Comparison of ENCODE assay signal across 16 cellular contexts in genomic region chr2:27001851-27002369, GRCh38. TPM values are rescaled to one million over a fixed set of nuclear protein-coding genes. Genes with fewer than 3 reads are reported as not detected.
DNase-seq lines count a peak whose midpoint lies in the region; ATAC-seq, FAIRE-seq and TF ChIP-seq lines count a peak whose summit lies in the region.
"Had no signal": no experiment of that assay in that cellular context is flagged by ENCODE, and none has a peak within 500 bp of the region (broad histone marks: within the 10 kb centered on the region; RNA-seq: fewer than 3 reads in every experiment).

No MANE protein-coding gene starts in this region.

- WGBS in A549 (ENCODE audit: missing lambda C conversion rate): 44% methylated on average over 5 of the region's 5 CpGs
- no CpG with 5 or more reads among the region's 5 CpGs for WGBS in H9 (ENCODE audit: extremely low coverage, insufficient read length, low lambda C conversion rate)
- WGBS in mesendoderm (ENCODE audit: extremely low coverage, insufficient coverage, low lambda C conversion rate): no CpG with 5 or more reads among the region's 5 CpGs

- TF ChIP-seq RAD21 in A549 (conservative IDR thresholded peaks at IDR 0.05 in 1 of 2, IDR thresholded peaks at IDR 0.05 in 1 of 2): no peak

- H3K18ac ChIP-seq in H9 (ENCODE audit: insufficient read length, low read depth, low read length) (no peak overlapping the region), mesendoderm (ENCODE audit: low read length) (no peak overlapping the region)

- no peak overlapping the region for H2AFZ ChIP-seq in H9 (ENCODE audit: low read length)
- H2AFZ ChIP-seq: PC-9 had no signal

- H3K4me3 Mint-ChIP-seq in H9: no peak overlapping the region
- H3K4me3 Mint-ChIP-seq in stimulated activated memory B cell treated with anti-CD40 and anti-IgM and Interleukin-4, amounts not matched to agents 10 μg/mL and 1 μg/mL and 100 μg/mL, for 72 hours: no peak overlapping the region
- H3K4me3 Mint-ChIP-seq: CD8-positive, alpha-beta T cell had no signal

- H3K27me3 ChIP-seq in H9 (ENCODE audit: insufficient read depth, low read length) (no peaks in the 10 kb centered on the region), mesendoderm (ENCODE audit: insufficient read depth, low read length, poor library complexity) (no peaks in the 10 kb centered on the region)

- CTCF ChIA-PET in A549 (lab: Yijun Ruan, JAX): interaction anchor here (3.8 kb wide), 1 partner anchor 15 kb away, joined by 28 read pairs; no protein-coding TSS in a partner anchor

- H3K36me3 ChIP-seq in mesendoderm (ENCODE audit: control insufficient read depth, insufficient read depth, low read length): no peaks in the 10 kb centered on the region

- no peak overlapping the region for H3K23ac ChIP-seq in H9 (ENCODE audit: insufficient read length, low read depth, low read length)
- no peak overlapping the region for H3K23ac ChIP-seq in mesendoderm (ENCODE audit: low read length)

- peaks cover 4 to 8% of the 10 kb centered on the region in 2 experiments; a peak in 3 of 4 replicates for H3K4me1 Mint-ChIP-seq in H9
- H3K4me1 Mint-ChIP-seq in stimulated activated memory B cell treated with anti-CD40 and anti-IgM and Interleukin-4, amounts not matched to agents 10 μg/mL and 1 μg/mL and 100 μg/mL, for 72 hours: peaks cover 14% of the 10 kb centered on the region

- no peak overlapping the region for H3K14ac ChIP-seq in H9 (ENCODE audit: insufficient read depth, low read length)

- POLR2A ChIA-PET in A549 (lab: Yijun Ruan, JAX): no interaction called here

- peaks cover 2% of the 10 kb centered on the region for H4K20me1 ChIP-seq in H9 (ENCODE audit: control insufficient read depth, insufficient read depth, insufficient read length)

- no peaks in the 10 kb centered on the region for H3K23me2 ChIP-seq in H9 (ENCODE audit: insufficient read length, low read depth, low read length, poor library complexity, severe bottlenecking)

- H3K36me3 Mint-ChIP-seq in H9 (ENCODE audit: insufficient read depth in 1 of 3, low read depth in 3 of 3): no peaks in the 10 kb centered on the region; a peak in 1 of 7 replicates
- peaks cover 5% of the 10 kb centered on the region for H3K36me3 Mint-ChIP-seq in stimulated activated memory B cell treated with anti-CD40 and anti-IgM and Interleukin-4, amounts not matched to agents 10 μg/mL and 1 μg/mL and 100 μg/mL, for 72 hours
- H3K36me3 Mint-ChIP-seq: CD8-positive, alpha-beta T cell had no signal

- H2BK5ac ChIP-seq in H9 (ENCODE audit: insufficient read length, low read length) (no peak overlapping the region), mesendoderm (ENCODE audit: low read length) (no peak overlapping the region)

- peaks cover 8% of the 10 kb centered on the region for H3K27me3 Mint-ChIP-seq in H9 (ENCODE audit: low read depth)
- peaks cover 9% of the 10 kb centered on the region for H3K27me3 Mint-ChIP-seq in stimulated activated memory B cell treated with anti-CD40 and anti-IgM and Interleukin-4, amounts not matched to agents 10 μg/mL and 1 μg/mL and 100 μg/mL, for 72 hours

- no peaks in the 10 kb centered on the region; a peak in 1 of 5 replicates for H3K9me3 Mint-ChIP-seq in H9
- no peaks in the 10 kb centered on the region for H3K9me3 Mint-ChIP-seq in stimulated activated memory B cell treated with anti-CD40 and anti-IgM and Interleukin-4, amounts not matched to agents 10 μg/mL and 1 μg/mL and 100 μg/mL, for 72 hours
- H3K9me3 Mint-ChIP-seq: CD8-positive, alpha-beta T cell had no signal

- TF ChIP-seq EP300 in A549 (IDR thresholded peaks at IDR 0.05): no peak

- H3K9ac ChIP-seq in H9 (ENCODE audit: extremely low read depth, insufficient read length, low read length): no peak overlapping the region
- H3K9ac ChIP-seq in mesendoderm (ENCODE audit: low read length): no peak overlapping the region

- H2AK5ac ChIP-seq in H9 (ENCODE audit: insufficient read length, low read length): no peak overlapping the region
- H2AK5ac ChIP-seq in mesendoderm (ENCODE audit: low read length): no peak overlapping the region

- ATAC-seq in A549: peak; percentile 35 to 45; a peak in 3 of 6 replicates
- ATAC-seq in stimulated activated memory B cell treated with anti-CD40 and anti-IgM and Interleukin-4, amounts not matched to agents 10 μg/mL and 1 μg/mL and 100 μg/mL, for 72 hours: no peak
- ATAC-seq: CD8-positive, alpha-beta T cell had no signal

- H4K5ac ChIP-seq in H9 (ENCODE audit: insufficient read length, low read depth, low read length): no peak overlapping the region
- no peak overlapping the region for H4K5ac ChIP-seq in mesendoderm (ENCODE audit: low read length)

- no peak overlapping the region for H4K8ac ChIP-seq in H9 (replicated peaks; ENCODE audit: insufficient read length, low read depth, low read length)
- no peak overlapping the region for H4K8ac ChIP-seq in mesendoderm (ENCODE audit: low read depth, low read length)

- H3T11ph ChIP-seq in H9 (ENCODE audit: low read length): no peak overlapping the region

- no peaks in the 10 kb centered on the region for H3K79me1 ChIP-seq in H9 (ENCODE audit: insufficient read depth, low read depth, low read length, poor library complexity, severe bottlenecking)
- H3K79me1 ChIP-seq in mesendoderm (ENCODE audit: low read length): no peaks in the 10 kb centered on the region

- H3K56ac ChIP-seq in H9 (ENCODE audit: insufficient read length, low read depth, low read length) (no peak overlapping the region), mesendoderm (ENCODE audit: low read length) (no peak overlapping the region)

- H3K79me2 ChIP-seq in H9 (ENCODE audit: insufficient read depth, low read length) (no peaks in the 10 kb centered on the region), mesendoderm (ENCODE audit: control insufficient read depth, insufficient read depth, low read length) (no peaks in the 10 kb centered on the region)

- TF ChIP-seq CTCF in A549 (IDR thresholded peaks at IDR 0.05) (no peak), H9 (conservative IDR thresholded peaks at IDR 0.05) (no peak)

- H3K4me2 ChIP-seq in A549 (no peak overlapping the region), H9 (ENCODE audit: insufficient read depth, insufficient read length, low read length) (no peak overlapping the region), mesendoderm (ENCODE audit: low read length) (no peak overlapping the region)
- H3K4me2 ChIP-seq: PC-9 had no signal

- H3K4me1 ChIP-seq in A549 (peaks cover 7% of the 10 kb centered on the region; the same call in 1 of the 3 replicates), H9 (ENCODE audit: insufficient read depth, low read length) (no peaks in the 10 kb centered on the region), mesendoderm (ENCODE audit: control insufficient read depth, low read depth, low read length) (no peaks in the 10 kb centered on the region)

- H4K91ac ChIP-seq in H9 (ENCODE audit: insufficient read length, low read depth, low read length): no peak overlapping the region

- H3K27ac Mint-ChIP-seq in H9: peak overlapping the region in 2 of 3 experiments; percentile 27 to 93; a peak in 1 of 7 replicates
- no peak overlapping the region for H3K27ac Mint-ChIP-seq in stimulated activated memory B cell treated with anti-CD40 and anti-IgM and Interleukin-4, amounts not matched to agents 10 μg/mL and 1 μg/mL and 100 μg/mL, for 72 hours
- H3K27ac Mint-ChIP-seq: CD8-positive, alpha-beta T cell had no signal

- H2BK12ac ChIP-seq in H9 (ENCODE audit: insufficient read length, low read depth, low read length): no peak overlapping the region

- no peak overlapping the region for H2BK20ac ChIP-seq in H9 (ENCODE audit: low read depth, low read length, poor library complexity, severe bottlenecking)

- FAIRE-seq in A549 (lab: Jason Lieb, UNC) (no peak), H54 (lab: Jason Lieb, UNC) (no peak)
- FAIRE-seq: D721Med had no signal

- H3K27ac ChIP-seq in A549: no peak overlapping the region
- no peak overlapping the region for H3K27ac ChIP-seq in H9 (ENCODE audit: insufficient read length, low read depth, low read length)
- peak overlapping the region; percentile 0 for H3K27ac ChIP-seq in cingulate gyrus (ENCODE audit: low read depth, low read length)
- no peak overlapping the region for H3K27ac ChIP-seq in mesendoderm (ENCODE audit: low read depth, low read length)
- H3K27ac ChIP-seq: PC-9, SK-N-MC had no signal

- no peak overlapping the region for H2BK120ac ChIP-seq in H9 (ENCODE audit: low read depth, low read length, poor library complexity, severe bottlenecking)
- H2BK120ac ChIP-seq in mesendoderm (ENCODE audit: low read depth, low read length): no peak overlapping the region

- H3K9me3 ChIP-seq in A549: no peaks in the 10 kb centered on the region
- H3K9me3 ChIP-seq in H9 (ENCODE audit: control insufficient read depth, low read depth, low read length): no peaks in the 10 kb centered on the region

- H2BK15ac ChIP-seq in H9 (ENCODE audit: low read depth, low read length) (no peak overlapping the region), mesendoderm (replicated peaks; ENCODE audit: low read depth) (no peak overlapping the region)

- H3K4ac ChIP-seq in H9 (ENCODE audit: low read depth, low read length) (no peak overlapping the region), mesendoderm (ENCODE audit: low read depth, low read length) (no peak overlapping the region)

- no peak for TF ChIP-seq POLR2A in A549 (IDR thresholded peaks at IDR 0.05; ENCODE audit: low read length)
- no peak for TF ChIP-seq POLR2A in H54 (IDR thresholded peaks at IDR 0.05; ENCODE audit: low read depth, low read length)

- H3K4me3 ChIP-seq in A549 (no peak overlapping the region), mesendoderm (ENCODE audit: low read length) (no peak overlapping the region)
- H3K4me3 ChIP-seq: PC-9, SK-N-MC had no signal

- DNase-seq in A549 (ENCODE audit: low read depth in 1 of 2, low spot score in 1 of 2) (no peak), H9 (no peak), mesendoderm (peak; percentile 38), H54 (ENCODE audit: insufficient read length, low spot score) (no peak)
- no peak for DNase-seq in activated CD4-positive, alpha-beta T cell treated with anti-CD3 and anti-CD28 coated beads, Interleukin-2, amount 50 U/mL, for 1 hour
- no peak for DNase-seq in stimulated activated CD4-positive, alpha-beta T cell treated with anti-CD3 and anti-CD28 coated beads, Interleukin-2, amount 100 ng/mL, for 24 hours
- DNase-seq: CD8-positive, alpha-beta T cell; NCI-H1105; NCI-H1694 treated with DMSO at 0.1 percent for 48 hours; NCI-H446; NCI-H748 treated with DMSO at 0.1 percent for 48 hours; PC-9 had no signal

RNA-seq across cellular contexts. Expression of gene TMEM214, which starts 30.9 kb away (rescaled TPM):
- 74.9 and 106 TPM in 2 replicates for polyA plus RNA-seq in A549 (2011; rRNA removed)
- 68.1 and 87.1 TPM in 2 replicates for polyA plus RNA-seq in A549 (2012; cell fraction: cytosol; rRNA removed)
- 190 and 235 TPM in 2 replicates for polyA plus RNA-seq in A549 (2012; cell fraction: nucleus; rRNA removed)
- 48.1 to 57.0 TPM (median 54.3 TPM) in 3 replicates for polyA plus RNA-seq in A549 (2017; fragmentation: RNase III; extraction: RNeasy Plus Mini Kit Qiagen cat#74134 plus additional on column Dnase treatment)
- 178 and 203 TPM in 2 replicates for polyA minus RNA-seq in A549 (2011; rRNA and poly(A)+ RNA removed)
- 53.9 and 55.3 TPM in 2 replicates for total RNA-seq in H9 (2021)
- polyA plus RNA-seq in mesendoderm (2013, experiment 1 of 2): 33.1 TPM
- 33.0 TPM for polyA plus RNA-seq in mesendoderm (2013, experiment 2 of 2)

RNA-seq across cellular contexts. Expression of gene MAPRE3, which starts 31.5 kb away (rescaled TPM):
- polyA plus RNA-seq in A549 (2011; rRNA removed): 12.0 and 12.1 TPM in 2 replicates
- polyA plus RNA-seq in A549 (2012; cell fraction: cytosol; rRNA removed): 9.5 and 11.3 TPM in 2 replicates
- polyA plus RNA-seq in A549 (2012; cell fraction: nucleus; rRNA removed): 21.3 and 23.4 TPM in 2 replicates
- 19.3 to 21.8 TPM (median 21.5 TPM) in 3 replicates for polyA plus RNA-seq in A549 (2017; fragmentation: RNase III; extraction: RNeasy Plus Mini Kit Qiagen cat#74134 plus additional on column Dnase treatment)
- polyA minus RNA-seq in A549 (2011; rRNA and poly(A)+ RNA removed): 8.9 and 10.4 TPM in 2 replicates
- total RNA-seq in H9 (2021): 1.9 and 2.0 TPM in 2 replicates
- polyA plus RNA-seq in mesendoderm (2013, experiment 1 of 2): 1.2 TPM
- 1.4 TPM for polyA plus RNA-seq in mesendoderm (2013, experiment 2 of 2)

RNA-seq across cellular contexts. Expression of gene AGBL5, which starts 49.6 kb away (rescaled TPM):
- polyA plus RNA-seq in A549 (2011; rRNA removed) (48.3 and 52.7 TPM in 2 replicates), A549 (2017; fragmentation: RNase III; extraction: RNeasy Plus Mini Kit Qiagen cat#74134 plus additional on column Dnase treatment) (25.5 to 28.3 TPM (median 26.1 TPM) in 3 replicates)
- polyA plus RNA-seq in A549 (2012; cell fraction: cytosol; rRNA removed): 34.6 and 40.5 TPM in 2 replicates
- 24.6 and 27.4 TPM in 2 replicates for polyA plus RNA-seq in A549 (2012; cell fraction: nucleus; rRNA removed)
- 71.9 and 86.3 TPM in 2 replicates for polyA minus RNA-seq in A549 (2011; rRNA and poly(A)+ RNA removed)
- 55.4 and 58.3 TPM in 2 replicates for total RNA-seq in H9 (2021)
- 24.5 TPM for polyA plus RNA-seq in mesendoderm (2013, experiment 1 of 2)
- 24.9 TPM for polyA plus RNA-seq in mesendoderm (2013, experiment 2 of 2)
